In genomic region chr6:157946865-157947532, GRCh38 we compare ENCODE assay signal across 8 cellular contexts. TPM values are rescaled to one million over a fixed set of nuclear protein-coding genes. Genes with fewer than 3 reads are reported as not detected.
DNase-seq lines count a peak whose midpoint lies in the region; ATAC-seq, FAIRE-seq and TF ChIP-seq lines count a peak whose summit lies in the region.

No MANE protein-coding gene starts in this region.

- H3K9me3 Mint-ChIP-seq in CD8-positive, alpha-beta T cell: peaks cover 16% of the 10 kb centered on the region

- DNase-seq in CD8-positive, alpha-beta T cell: peak in 2 of 7 experiments; percentile 23 to 39
- DNase-seq in SK-N-DZ (ENCODE audit: low spot score) (peak; percentile 50), fibroblast of mammary gland (ENCODE audit: low read depth) (peak; percentile 44), sigmoid colon (no peak), RCC 7860 (ENCODE audit: low spot score) (no peak)

- WGBS in sigmoid colon, 2 donors: 59 to 65% methylated on average over 5 of the region's 5 CpGs

- CTCF ChIA-PET in CD8-positive, alpha-beta T cell (lab: Charles Lee): interaction anchor here (0.7 to 2.3 kb wide), 13 partner anchors 10 to 351 kb away, joined by 3 to 15 read pairs (median 3); no protein-coding TSS in a partner anchor

- no peaks in the 10 kb centered on the region for H3K9me3 ChIP-seq in CD8-positive, alpha-beta T cell (ENCODE audit: low read length)
- H3K9me3 ChIP-seq in sigmoid colon: no peaks in the 10 kb centered on the region

- ATAC-seq in CD8-positive, alpha-beta T cell: peak; percentile 66
- ATAC-seq in GM21723 (IDR thresholded peaks at IDR 0.05; ENCODE audit: unreplicated experiment): peak; percentile 56
- no peak for ATAC-seq in HG03354 (IDR thresholded peaks at IDR 0.05; ENCODE audit: poor library complexity, severe bottlenecking, unreplicated experiment)
- no peak for ATAC-seq in HG02870 (IDR thresholded peaks at IDR 0.05; ENCODE audit: unreplicated experiment)

- TF ChIP-seq POLR2A in sigmoid colon (IDR thresholded peaks at IDR 0.05): no peak

- H3K27me3 ChIP-seq in CD8-positive, alpha-beta T cell (ENCODE audit: insufficient read depth, low read length): no peaks in the 10 kb centered on the region
- no peaks in the 10 kb centered on the region for H3K27me3 ChIP-seq in sigmoid colon

- no peak overlapping the region for H3K4me3 Mint-ChIP-seq in CD8-positive, alpha-beta T cell

- no peaks in the 10 kb centered on the region for H3K4me1 ChIP-seq in CD8-positive, alpha-beta T cell (ENCODE audit: insufficient read depth, low read length)
- H3K4me1 ChIP-seq in sigmoid colon: no peaks in the 10 kb centered on the region

- peak; percentile 50 for TF ChIP-seq CTCF in CD8-positive, alpha-beta T cell (IDR thresholded peaks at IDR 0.05)
- peak; percentile 45 for TF ChIP-seq CTCF in fibroblast of mammary gland (conservative IDR thresholded peaks at IDR 0.05; ENCODE audit: control insufficient read depth, insufficient read depth, low read depth, low read length)
- TF ChIP-seq CTCF in sigmoid colon (IDR thresholded peaks at IDR 0.05): peak in 3 of 4 experiments; percentile 18 to 37 (median 24)

- H3K4me3 ChIP-seq in CD8-positive, alpha-beta T cell (ENCODE audit: low read depth, low read length): no peak overlapping the region
- H3K4me3 ChIP-seq in fibroblast of mammary gland (ENCODE audit: control insufficient read depth, low read depth, low read length): no peak overlapping the region
- no peak overlapping the region for H3K4me3 ChIP-seq in sigmoid colon

- H3K36me3 Mint-ChIP-seq in CD8-positive, alpha-beta T cell: peaks cover 38% of the 10 kb centered on the region

- POLR2A ChIA-PET in CD8-positive, alpha-beta T cell (lab: Charles Lee): no interaction called here

- H3K27me3 Mint-ChIP-seq in CD8-positive, alpha-beta T cell (ENCODE audit: low read depth): no peaks in the 10 kb centered on the region

- peak overlapping the region; percentile 33 for H3K27ac Mint-ChIP-seq in CD8-positive, alpha-beta T cell

- TF ChIP-seq EP300 in sigmoid colon (IDR thresholded peaks at IDR 0.05): no peak

- peaks cover 2% of the 10 kb centered on the region for H3K36me3 ChIP-seq in CD8-positive, alpha-beta T cell (ENCODE audit: insufficient read depth, low read length)
- H3K36me3 ChIP-seq in sigmoid colon: peaks cover 5 to 35% (median 25%) of the 10 kb centered on the region in 4 donors

- intact Hi-C loops in CD8-positive, alpha-beta T cell (cut with DNase I, micrococcal nuclease): loop anchor here in 1 of 2 experiments (1.0 to 2.0 kb wide), 2 partner anchors 280 to 632 kb away; no protein-coding TSS in a partner anchor
- intact Hi-C loops in sigmoid colon (cut with DNase I): loop anchor here (10.0 kb wide), 1 partner anchor 632 kb away; no protein-coding TSS in a partner anchor

- no peak for FAIRE-seq in RCC 7860 (lab: Jason Lieb, UNC)

- peaks cover 8% of the 10 kb centered on the region for H3K4me1 Mint-ChIP-seq in CD8-positive, alpha-beta T cell (ENCODE audit: low read depth)

- H3K27ac ChIP-seq in CD8-positive, alpha-beta T cell (ENCODE audit: low read depth, low read length): no peak overlapping the region
- no peak overlapping the region for H3K27ac ChIP-seq in sigmoid colon

RNA-seq across cellular contexts. Expression of gene SYNJ2, which starts 34.7 kb away (rescaled TPM):
- 10 to 100 TPM; 28.4 to 29.5 TPM for total RNA-seq in CD8-positive, alpha-beta T cell
- 0.82 and 1.5 TPM in 2 replicates for polyA plus RNA-seq in SK-N-DZ (2014; cell fraction: cytosol; rRNA removed)
- polyA plus RNA-seq in SK-N-DZ (2014; cell fraction: nucleus; rRNA removed): 0.77 and 1.4 TPM in 2 replicates
- 10 to 100 TPM in 3 of 4 donors, 1 to 10 TPM in 1; 8.7 to 22.9 (median 12.3) TPM for total RNA-seq in sigmoid colon
- polyA plus RNA-seq in sigmoid colon: 10 to 100 TPM in 2 of 3 donors, 1 to 10 TPM in 1; 9.6 to 13.4 (median 12.9) TPM

Comparison
In these comparisons a context has a peak if more than half of its experiments do, and no peak if none do; other contexts are left out.
1. ATAC-seq: peak in CD8-positive, alpha-beta T cell (single experiment) and GM21723 (single experiment); none in HG03354 (single experiment) and HG02870 (single experiment).
2. DNase-seq: peak in SK-N-DZ (single experiment) and fibroblast of mammary gland (single experiment); none in sigmoid colon (single experiment) and RCC 7860 (single experiment).
3. Peak in every context shown above with its lines, with median percentiles within 50 percentile points of each other: CTCF ChIP-seq.